ENCODE assay signal across 1 cellular context in genomic region chr9:97699281-97699680, GRCh38.
TF ChIP-seq lines count a peak whose summit lies in the region.

No MANE protein-coding gene starts in this region.

TF ChIP-seq in K562, 482 proteins besides CTCF, POLR2A, EP300 and RAD21:
- TF ChIP-seq NFIC (IDR thresholded peaks at IDR 0.05): peak; percentile 73
- peak in 1 of 2 experiments; percentile 29; a peak in 1 of 4 replicates for TF ChIP-seq NRF1 (conservative IDR thresholded peaks at IDR 0.05 in 1 of 2, IDR thresholded peaks at IDR 0.05 in 1 of 2)
